ENCODE assay signal across 17 cellular contexts in the genomic region with DNA sequence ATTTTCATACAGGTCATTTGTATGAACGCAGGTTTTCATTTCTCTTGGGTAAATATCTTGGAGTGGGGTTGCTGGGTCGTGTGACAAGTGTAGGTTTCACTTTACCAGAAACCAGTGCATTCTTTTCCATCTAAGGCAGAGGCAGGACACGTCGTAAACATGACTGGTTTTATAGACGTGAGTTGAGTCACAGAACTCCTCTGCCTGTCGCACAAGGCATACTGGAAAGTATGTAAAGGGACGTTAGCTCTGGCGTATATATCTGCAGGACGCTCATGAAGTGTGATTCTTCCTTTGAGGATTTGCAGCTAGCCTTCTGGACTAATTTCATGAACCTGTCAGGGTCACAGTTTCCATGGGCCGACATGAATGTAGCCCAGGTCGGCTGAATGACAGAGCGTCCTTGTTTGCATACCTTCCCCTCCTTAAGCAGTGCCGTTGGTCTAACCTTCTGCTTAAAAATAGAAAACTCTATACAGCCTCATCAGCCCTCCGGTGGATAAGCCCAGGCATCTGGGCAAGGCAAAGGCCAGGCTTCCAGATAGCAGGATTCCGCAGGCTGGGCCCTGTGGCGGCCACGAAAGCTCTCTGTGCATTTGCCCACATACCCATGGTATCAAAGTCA.
DNase-seq lines count a peak whose midpoint lies in the region; ATAC-seq and TF ChIP-seq lines count a peak whose summit lies in the region.
"Had no signal": no experiment of that assay in that cellular context is flagged by ENCODE, and none has a peak within 500 bp of the region (broad histone marks: within the 10 kb centered on the region; RNA-seq: fewer than 3 reads in every experiment).

No MANE protein-coding gene starts in this region.

- intact Hi-C loops in Right ventricle myocardium inferior (cut with DNase I), result no loop called here
- intact Hi-C loops in transverse colon (cut with DNase I; ENCODE audit: low total_unique reads), result no loop called here

- no peak overlapping the region for H2AK5ac ChIP-seq in mesenchymal stem cell (ENCODE audit: low read length, severe bottlenecking)

- H2BK5ac ChIP-seq in mesenchymal stem cell (ENCODE audit: low read depth, low read length, poor library complexity, severe bottlenecking), result no peak overlapping the region

- H3K14ac ChIP-seq in mesenchymal stem cell (ENCODE audit: low read length in 2 of 2), result no peak overlapping the region

- H4K8ac ChIP-seq in mesenchymal stem cell (ENCODE audit: low read length), result peak overlapping the region; percentile 41

- TF ChIP-seq EP300 in transverse colon (IDR thresholded peaks at IDR 0.05; ENCODE audit: low read depth), result peak; percentile 22

- H2BK12ac ChIP-seq in mesenchymal stem cell (ENCODE audit: low read length in 2 of 2), result no peak overlapping the region

- H3K4me1 ChIP-seq in cardiac muscle cell (ENCODE audit: low read depth) (peaks cover 11% of the 10 kb centered on the region), SJSA1 (replicated peaks) (peaks cover 68% of the 10 kb centered on the region), mesenchymal stem cell (ENCODE audit: control insufficient read depth, insufficient read depth, low read depth, low read length) (peaks cover 11% of the 10 kb centered on the region), transverse colon (peaks cover 0 to 2% (median 0%) of the 10 kb centered on the region in 4 donors)

- peak in 1 of 2 donors; percentile 56 for DNase-seq in cardiac muscle cell (ENCODE audit: low read depth in 1 of 2, low spot score in 1 of 2)
- no peak for DNase-seq in Right ventricle myocardium inferior (ENCODE audit: missing footprints)
- DNase-seq in SJSA1 (ENCODE audit: low read depth in 1 of 2, low spot score in 2 of 2), result peak in 1 of 2 experiments; percentile 56
- peak; percentile 73 for DNase-seq in mesenchymal stem cell
- no peak for DNase-seq in transverse colon
- DNase-seq in NCI-H1092 (lab: John Stamatoyannopoulos, UW), result no peak
- DNase-seq in iPS-NIHi11 (ENCODE audit: low spot score), result no peak
- DNase-seq: CD8-positive, alpha-beta T cell; DMS79 treated with DMSO at 0.1 percent for 48 hours; GF-D8; IMR-90; Karpas-422; NCI-H1436; NCI-H2081; NCI-H510A had no signal

- H3K9me3 ChIP-seq in cardiac muscle cell (ENCODE audit: low read depth) (no peaks in the 10 kb centered on the region), SJSA1 (replicated peaks) (no peaks in the 10 kb centered on the region), mesenchymal stem cell (ENCODE audit: control insufficient read depth, low read length) (no peaks in the 10 kb centered on the region), transverse colon (no peaks in the 10 kb centered on the region)

- TF ChIP-seq CTCF in cardiac muscle cell (IDR thresholded peaks at IDR 0.05; ENCODE audit: low read depth, low read length), result no peak
- TF ChIP-seq CTCF in transverse colon (IDR thresholded peaks at IDR 0.05), result no peak

- H3K36me3 ChIP-seq in cardiac muscle cell, result peaks cover 10% of the 10 kb centered on the region
- H3K36me3 ChIP-seq in SJSA1, result peaks cover 11% of the 10 kb centered on the region
- H3K36me3 ChIP-seq in mesenchymal stem cell (ENCODE audit: control insufficient read depth in 1 of 2, insufficient read depth in 2 of 2, low read depth in 1 of 2, low read length in 2 of 2), result peaks cover 11 to 26% of the 10 kb centered on the region in 2 experiments
- H3K36me3 ChIP-seq in transverse colon, result no peaks in the 10 kb centered on the region

- no peak overlapping the region for H2BK15ac ChIP-seq in mesenchymal stem cell (ENCODE audit: low read depth, poor library complexity, severe bottlenecking)

- no peak overlapping the region for H3K4ac ChIP-seq in mesenchymal stem cell (ENCODE audit: low read depth in 1 of 2, low read length in 2 of 2)

- H3K18ac ChIP-seq in mesenchymal stem cell (ENCODE audit: low read depth in 1 of 2, low read length in 2 of 2), result no peak overlapping the region

- H3K27ac ChIP-seq in cardiac muscle cell (peak overlapping the region; percentile 81), SJSA1 (peak overlapping the region; percentile 83), mesenchymal stem cell (ENCODE audit: low read length, poor library complexity, severe bottlenecking) (no peak overlapping the region), transverse colon (no peak overlapping the region)
- H3K27ac ChIP-seq: SK-N-MC had no signal

- H3K23ac ChIP-seq in mesenchymal stem cell (ENCODE audit: low read length in 2 of 2), result no peak overlapping the region

- H3K4me2 ChIP-seq in mesenchymal stem cell (ENCODE audit: low read length, poor library complexity, severe bottlenecking), result no peak overlapping the region

- H3K4me3 ChIP-seq in cardiac muscle cell (no peak overlapping the region), SJSA1 (no peak overlapping the region), mesenchymal stem cell (ENCODE audit: insufficient read depth in 1 of 2, low read depth in 1 of 2, low read length in 2 of 2) (no peak overlapping the region), transverse colon (no peak overlapping the region)
- H3K4me3 ChIP-seq: SK-N-MC had no signal

- no peak overlapping the region for H3K9ac ChIP-seq in mesenchymal stem cell (ENCODE audit: low read length)

- H3K27me3 ChIP-seq in cardiac muscle cell (no peaks in the 10 kb centered on the region), SJSA1 (replicated peaks) (no peaks in the 10 kb centered on the region), mesenchymal stem cell (ENCODE audit: control insufficient read depth in 1 of 2, insufficient read depth in 1 of 2, low read length in 2 of 2) (no peaks in the 10 kb centered on the region), transverse colon (no peaks in the 10 kb centered on the region)

- H2AFZ ChIP-seq in mesenchymal stem cell (ENCODE audit: low read depth, low read length), result no peak overlapping the region

- in situ Hi-C loops in transverse colon (cut with MboI; ENCODE audit: low pct_ligation_motif_present in 1 of 4, low pct_unique_long_range_greater_than_20kb in 1 of 4, low sequenced_read_pairs in 3 of 4), result no loop called here

- no peak overlapping the region for H4K91ac ChIP-seq in mesenchymal stem cell (ENCODE audit: low read length)

- 48% methylated on average over 16 of the region's 17 CpGs for WGBS in mesenchymal stem cell
- 82% methylated on average over 17 of the region's 17 CpGs; no CpG with 5 or more reads in 1 of the 2 donors for WGBS in transverse colon (ENCODE audit: low coverage in 1 of 2), 2 donors

- TF ChIP-seq POLR2A in transverse colon (IDR thresholded peaks at IDR 0.05), result no peak

- H3K79me1 ChIP-seq in mesenchymal stem cell (replicated peaks; ENCODE audit: low read length, poor library complexity, severe bottlenecking), result peaks cover 6% of the 10 kb centered on the region

- H2BK120ac ChIP-seq in mesenchymal stem cell (ENCODE audit: low read depth, low read length), result no peak overlapping the region

- no peak for ATAC-seq in Right ventricle myocardium inferior
- ATAC-seq in HG03565 (IDR thresholded peaks at IDR 0.05; ENCODE audit: unreplicated experiment), result no peak
- ATAC-seq: CD8-positive, alpha-beta T cell had no signal

Comparison
In these comparisons a context has a peak if more than half of its experiments do, and no peak if none do; other contexts are left out.
1. H3K27ac ChIP-seq: peak in cardiac muscle cell (single experiment) and SJSA1 (single experiment); none in mesenchymal stem cell (single experiment) and transverse colon (0 of 4).